ENCODE assay signal across 8 cellular contexts in the genomic region with DNA sequence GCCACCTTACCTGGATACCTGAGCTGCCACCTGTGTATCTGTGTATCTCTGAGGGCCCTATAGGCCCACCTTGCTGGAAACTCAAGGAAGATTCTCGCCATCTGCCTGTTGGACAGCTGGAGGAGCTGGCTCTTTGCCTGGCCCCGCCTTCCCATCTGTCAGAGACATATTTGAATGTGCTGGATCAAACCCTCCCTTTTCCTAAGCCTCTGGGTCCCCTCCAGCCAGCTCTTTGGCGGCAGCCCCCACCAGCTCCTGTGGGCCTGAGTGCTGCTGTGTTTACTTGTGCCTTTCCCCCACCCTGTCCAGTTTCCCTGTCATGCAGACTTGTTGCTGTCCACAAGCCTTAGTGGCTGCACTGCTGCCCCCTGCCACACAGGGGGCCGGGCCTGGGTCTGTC. TPM values are rescaled to one million over a fixed set of nuclear protein-coding genes. Genes with fewer than 3 reads are reported as not detected.
DNase-seq lines count a peak whose midpoint lies in the region; ATAC-seq and TF ChIP-seq lines count a peak whose summit lies in the region.

No MANE protein-coding gene starts in this region.

- H2AFZ ChIP-seq in mammary epithelial cell (ENCODE audit: low read depth, low read length) (no peak overlapping the region), osteoblast (ENCODE audit: low read length) (no peak overlapping the region)

- H3K36me3 ChIP-seq in mammary epithelial cell (ENCODE audit: insufficient read depth, low read length) (peaks cover 3% of the 10 kb centered on the region), adrenal gland (replicated peaks in 1 of 2) (peaks cover 0 to 47% of the 10 kb centered on the region in 2 donors), muscle layer of colon (ENCODE audit: insufficient read depth, low read length) (peaks cover 37% of the 10 kb centered on the region), aorta (ENCODE audit: control insufficient read depth in 1 of 2, insufficient read depth in 2 of 2, low read length in 1 of 2) (peaks cover 0 to 4% of the 10 kb centered on the region in 2 donors), osteoblast (ENCODE audit: insufficient read depth, low read length) (peaks cover 30% of the 10 kb centered on the region)

- H4K20me1 ChIP-seq in mammary epithelial cell (ENCODE audit: insufficient read depth, low read length) (no peaks in the 10 kb centered on the region), osteoblast (ENCODE audit: insufficient read depth, low read length) (peaks cover 6% of the 10 kb centered on the region)

- POLR2A ChIA-PET in MCF 10A (lab: Yijun Ruan, JAX) = interaction anchor here (0.8 to 3.3 kb wide), 3 partner anchors 10 to 25 kb away, joined by 4 to 14 read pairs (median 5); no protein-coding TSS in a partner anchor

- peaks cover 24% of the 10 kb centered on the region for H3K4me1 Mint-ChIP-seq in MCF 10A (ENCODE audit: insufficient read depth, unreplicated experiment)

- peak; percentile 5 for ATAC-seq in aorta (ENCODE audit: low FRiP score)
- ATAC-seq in HG03196 (IDR thresholded peaks at IDR 0.05; ENCODE audit: unreplicated experiment) = no peak
- ATAC-seq in HG03342 (IDR thresholded peaks at IDR 0.05; ENCODE audit: unreplicated experiment) = no peak

- H3K27ac Mint-ChIP-seq in MCF 10A (ENCODE audit: low read depth, unreplicated experiment) = peak overlapping the region; percentile 87

- dilution Hi-C loops in mammary epithelial cell (cut with HindIII; ENCODE audit: low sequenced_read_pairs) = no loop called here

- H3K9ac ChIP-seq in mammary epithelial cell (ENCODE audit: insufficient read depth, low read length) = no peak overlapping the region
- H3K9ac ChIP-seq in muscle layer of colon (ENCODE audit: low read length) = no peak overlapping the region

- H3K9me3 Mint-ChIP-seq in MCF 10A (ENCODE audit: unreplicated experiment) = no peaks in the 10 kb centered on the region

- H3K9me3 ChIP-seq in mammary epithelial cell (replicated peaks; ENCODE audit: insufficient read depth, low read length) (no peaks in the 10 kb centered on the region), adrenal gland (replicated peaks in 1 of 3) (no peaks in the 10 kb centered on the region), muscle layer of colon (ENCODE audit: low read length) (no peaks in the 10 kb centered on the region), aorta (ENCODE audit: control insufficient read depth, low read length) (no peaks in the 10 kb centered on the region), osteoblast (ENCODE audit: low read depth, low read length) (no peaks in the 10 kb centered on the region)

- H3K79me2 ChIP-seq in mammary epithelial cell (ENCODE audit: insufficient read depth, low read length) (peaks cover 12% of the 10 kb centered on the region), osteoblast (ENCODE audit: insufficient read depth, low read length) (no peaks in the 10 kb centered on the region)

- CTCF ChIA-PET in MCF 10A (lab: Yijun Ruan, JAX) (interaction anchor here (1.1 to 2.2 kb wide), 4 partner anchors 16 to 126 kb away, joined by 3 to 7 read pairs (median 6); no protein-coding TSS in a partner anchor), mammary epithelial cell (lab: Charles Lee; ENCODE audit: low non-redundant PET) (no interaction called here)

- H3K4me1 ChIP-seq in mammary epithelial cell (ENCODE audit: insufficient read depth, low read length) (peaks cover 45% of the 10 kb centered on the region), adrenal gland (replicated peaks in 1 of 2) (peaks cover 26 to 64% of the 10 kb centered on the region in 2 donors), muscle layer of colon (ENCODE audit: insufficient read depth, low read length) (peaks cover 33% of the 10 kb centered on the region), aorta (ENCODE audit: control insufficient read depth in 1 of 2, insufficient read depth in 2 of 2, low read length in 2 of 2) (no peaks in the 10 kb centered on the region), osteoblast (ENCODE audit: insufficient read depth, low read length) (peaks cover 5% of the 10 kb centered on the region)

- DNase-seq in MCF 10A (ENCODE audit: unreplicated experiment) = no peak
- DNase-seq in mammary epithelial cell = no peak
- DNase-seq in adrenal gland = peak in 5 of 7 donors; percentile 30 to 78 (median 51)
- peak in 1 of 2 donors; percentile 64 for DNase-seq in aorta
- DNase-seq in osteoblast (ENCODE audit: insufficient read length, low spot score, missing footprints) = no peak

- H3K4me3 Mint-ChIP-seq in MCF 10A (ENCODE audit: unreplicated experiment) = no peak overlapping the region

- no peaks in the 10 kb centered on the region for H3K27me3 Mint-ChIP-seq in MCF 10A (ENCODE audit: insufficient read depth, unreplicated experiment)

- 55% methylated on average over 4 of the region's 4 CpGs for WGBS in mammary epithelial cell (ENCODE audit: low coverage, missing lambda C conversion rate)
- 70 to 78% (median 71%) methylated on average over 4 of the region's 4 CpGs for WGBS in adrenal gland, 4 donors
- 46 to 62% methylated on average over 4 of the region's 4 CpGs for WGBS in aorta, 2 donors

- H3K27ac ChIP-seq in mammary epithelial cell (ENCODE audit: insufficient read depth, low read depth, low read length) (no peak overlapping the region), adrenal gland (peak overlapping the region in 4 of 5 donors; percentile 26 to 83 (median 60)), muscle layer of colon (ENCODE audit: low read depth, low read length) (peak overlapping the region; percentile 62), aorta (ENCODE audit: low read depth in 1 of 2, low read length in 2 of 2) (peak overlapping the region in 1 of 2 donors; percentile 19), osteoblast (ENCODE audit: low read depth, low read length) (no peak overlapping the region)

- no peak for TF ChIP-seq POLR2A in adrenal gland (IDR thresholded peaks at IDR 0.05)

- in situ Hi-C loops in mammary epithelial cell (cut with MboI; ENCODE audit: low sequenced_read_pairs in 2 of 2) = no loop called here

- H3K4me3 ChIP-seq in mammary epithelial cell (replicated peaks in 1 of 3; ENCODE audit: insufficient read depth in 1 of 3, low read depth in 2 of 3, low read length in 3 of 3) (no peak overlapping the region), adrenal gland (no peak overlapping the region), muscle layer of colon (ENCODE audit: low read depth in 1 of 2, low read length in 2 of 2) (no peak overlapping the region), aorta (ENCODE audit: low read length in 2 of 2) (no peak overlapping the region), osteoblast (ENCODE audit: insufficient read depth, low read length) (no peak overlapping the region)

- no peak for TF ChIP-seq CTCF in MCF 10A (IDR thresholded peaks at IDR 0.05; ENCODE audit: unreplicated experiment)
- TF ChIP-seq CTCF in mammary epithelial cell (conservative IDR thresholded peaks at IDR 0.05 in 1 of 2, IDR thresholded peaks at IDR 0.05 in 1 of 2; ENCODE audit: extremely low read depth in 1 of 2, insufficient read depth in 1 of 2, low read depth in 1 of 2, low read length in 2 of 2) = no peak
- no peak for TF ChIP-seq CTCF in adrenal gland (IDR thresholded peaks at IDR 0.05)
- no peak for TF ChIP-seq CTCF in osteoblast (IDR thresholded peaks at IDR 0.05; ENCODE audit: extremely low read depth, low read depth, low read length)

- H3K36me3 Mint-ChIP-seq in MCF 10A (ENCODE audit: insufficient read depth, unreplicated experiment) = peaks cover 73% of the 10 kb centered on the region

- no peaks in the 10 kb centered on the region for H3K27me3 ChIP-seq in mammary epithelial cell (ENCODE audit: insufficient read depth, low read length)
- H3K27me3 ChIP-seq in adrenal gland = no peaks in the 10 kb centered on the region
- no peaks in the 10 kb centered on the region for H3K27me3 ChIP-seq in muscle layer of colon (ENCODE audit: control insufficient read depth in 1 of 2, insufficient read depth in 2 of 2, low read length in 2 of 2)
- H3K27me3 ChIP-seq in aorta (ENCODE audit: control insufficient read depth in 1 of 2, insufficient read depth in 2 of 2, low read length in 1 of 2) = no peaks in the 10 kb centered on the region
- no peaks in the 10 kb centered on the region for H3K27me3 ChIP-seq in osteoblast (ENCODE audit: insufficient read depth, low read length)

- BruUV-seq in MCF 10A (replicated peaks; lab: Mats Ljungman, UMichigan) (no TSS peak), mammary epithelial cell (replicated peaks; lab: Mats Ljungman, UMichigan) (no TSS peak)

- H3K4me2 ChIP-seq in mammary epithelial cell (ENCODE audit: insufficient read depth, low read depth, low read length) (no peak overlapping the region), osteoblast (ENCODE audit: insufficient read depth, low read length) (no peak overlapping the region)

- intact Hi-C loops in MCF 10A (cut with micrococcal nuclease) = loop anchor here (10.0 kb wide), 1 partner anchor 56 kb away; no protein-coding TSS in a partner anchor
- intact Hi-C loops in mammary epithelial cell (cut with micrococcal nuclease) = no loop called here
- intact Hi-C loops in adrenal gland (cut with DNase I) = no loop called here
- intact Hi-C loops in aorta (cut with DNase I) = loop anchor here in 1 of 2 donors (5.0 kb wide), 1 partner anchor 39 kb away; no protein-coding TSS in a partner anchor

RNA-seq across cellular contexts. Expression of gene SRSF5, which starts 55.9 kb away (rescaled TPM):
- total RNA-seq in MCF 10A (2022) = 281 and 316 TPM in 2 replicates
- 100 to 1,000 TPM; 125 to 257 TPM for total RNA-seq in mammary epithelial cell
- 148 TPM for polyA plus RNA-seq in mammary epithelial cell
- 159 TPM for polyA minus RNA-seq in mammary epithelial cell
- total RNA-seq in adrenal gland = 100 to 1,000 TPM; 144 to 387 (median 254) TPM
- 100 to 1,000 TPM; 296 to 912 (median 745) TPM for polyA plus RNA-seq in adrenal gland
- total RNA-seq in aorta = 100 to 1,000 TPM; 349 to 440 TPM
- 100 to 1,000 TPM; 136 to 532 TPM for polyA plus RNA-seq in aorta
- 157 TPM in 2 replicates for total RNA-seq in osteoblast

Comparison
In these comparisons a context has a peak if more than half of its experiments do, and no peak if none do; other contexts are left out.
1. DNase-seq: peak in adrenal gland (5 of 7); none in MCF 10A (single experiment), mammary epithelial cell (single experiment) and osteoblast (single experiment).
2. H3K27ac ChIP-seq: peak in adrenal gland (4 of 5) and muscle layer of colon (single experiment); none in mammary epithelial cell (single experiment) and osteoblast (single experiment).